Comparison of ENCODE assay signal across 34 cellular contexts in genomic region chr18:43267818-43268217, GRCh38. TPM values are rescaled to one million over a fixed set of nuclear protein-coding genes. Genes with fewer than 3 reads are reported as not detected.
"Had no signal": no experiment of that assay in that cellular context is flagged by ENCODE, and none has a peak within 500 bp of the region (broad histone marks: within the 10 kb centered on the region; RNA-seq: fewer than 3 reads in every experiment).

No MANE protein-coding gene starts in this region.

- H3K27me3 ChIP-seq: colonic mucosa, esophagus squamous epithelium, gastrocnemius medialis, left lung had no signal

- DNase-seq: colonic mucosa; cortex of kidney; effector CD8-positive, alpha-beta T cell; effector memory CD8-positive, alpha-beta T cell; endodermal cell; erythroblast; esophagus squamous epithelium; foreskin fibroblast; foreskin melanocyte; gastrocnemius medialis; glutamatergic neuron; head of caudate nucleus; heart right ventricle; hippocampal formation; left colon; left lung; left ventricle myocardium superior; lower lobe of right lung; mesenchymal stem cell; mucosa of descending colon; naive B cell had no signal

- H3K4me3 Mint-ChIP-seq: dendritic cell treated with granulocyte-macrophage colony-stimulating factor and Interleukin-4, amounts not matched to agents 40 ng/mL and 50 ng/mL, for 4 days; effector memory CD8-positive, alpha-beta T cell; endodermal cell; mesothelial cell of epicardium; naive B cell had no signal

- H3K27ac Mint-ChIP-seq: dendritic cell treated with granulocyte-macrophage colony-stimulating factor and Interleukin-4, amounts not matched to agents 40 ng/mL and 50 ng/mL, for 4 days; effector memory CD8-positive, alpha-beta T cell; endodermal cell; mesothelial cell of epicardium; naive B cell had no signal

- H3K9me3 ChIP-seq: colonic mucosa, esophagus squamous epithelium, gastrocnemius medialis, left lung, lower lobe of right lung, mucosa of descending colon had no signal

- H3K27ac ChIP-seq: colonic mucosa, epithelial cell of prostate, esophagus squamous epithelium, gastrocnemius medialis, heart right ventricle, left lung, lower lobe of right lung had no signal

- H3K9me3 Mint-ChIP-seq: dendritic cell treated with granulocyte-macrophage colony-stimulating factor and Interleukin-4, amounts not matched to agents 40 ng/mL and 50 ng/mL, for 4 days had no signal

- H3K4me1 Mint-ChIP-seq: naive B cell had no signal

- H3K36me3 ChIP-seq: colonic mucosa, esophagus squamous epithelium, gastrocnemius medialis, heart right ventricle, left lung, lower lobe of right lung had no signal

- H3K27me3 Mint-ChIP-seq: dendritic cell treated with granulocyte-macrophage colony-stimulating factor and Interleukin-4, amounts not matched to agents 40 ng/mL and 50 ng/mL, for 4 days; effector memory CD8-positive, alpha-beta T cell had no signal

- ATAC-seq: effector memory CD8-positive, alpha-beta T cell; esophagus mucosa; gastrocnemius medialis; heart right ventricle; left colon; left lung; left ventricle myocardium superior; lower lobe of right lung; mucosa of descending colon had no signal

- FAIRE-seq: endometrium, keratinocyte had no signal

- H3K4me1 ChIP-seq: colonic mucosa, esophagus squamous epithelium, gastrocnemius medialis, heart right ventricle, left lung, lower lobe of right lung had no signal

- H3K4me3 ChIP-seq: colonic mucosa, esophagus squamous epithelium, gastrocnemius medialis, heart right ventricle, left lung, lower lobe of right lung, mucosa of descending colon had no signal

- H3K36me3 Mint-ChIP-seq: naive B cell had no signal

RNA-seq across cellular contexts. Expression of gene SYT4, which starts 9.5 kb away (rescaled TPM):
- total RNA-seq: dermis microvascular lymphatic vessel endothelial cell, esophagus mucosa, esophagus squamous epithelium, gastrocnemius medialis, glomerular endothelial cell, kidney epithelial cell, lower leg skin, lower lobe of right lung, lung microvascular endothelial cell, mesenteric fat pad, myocyte had no signal
- polyA plus RNA-seq: heart right ventricle, keratinocyte had no signal
